Comparison of ENCODE assay signal across 10 cellular contexts in genomic region chr1:88985692-88986091, GRCh38. TPM values are rescaled to one million over a fixed set of nuclear protein-coding genes. Genes with fewer than 3 reads are reported as not detected.
DNase-seq lines count a peak whose midpoint lies in the region; ATAC-seq and TF ChIP-seq lines count a peak whose summit lies in the region.
"Had no signal": no experiment of that assay in that cellular context is flagged by ENCODE, and none has a peak within 500 bp of the region (broad histone marks: within the 10 kb centered on the region; RNA-seq: fewer than 3 reads in every experiment).

No MANE protein-coding gene starts in this region.

- H3K79me2 ChIP-seq in GM23248 (ENCODE audit: insufficient read depth) (peaks cover 94% of the 10 kb centered on the region), smooth muscle cell (ENCODE audit: low read depth) (peaks cover 75% of the 10 kb centered on the region)

- H3K4me1 ChIP-seq in GM23248 (ENCODE audit: insufficient read depth) (peaks cover 30% of the 10 kb centered on the region), RWPE2 (ENCODE audit: insufficient read depth, poor library complexity, severe bottlenecking) (peaks cover 25% of the 10 kb centered on the region), smooth muscle cell (ENCODE audit: low read depth) (peaks cover 9% of the 10 kb centered on the region)

- intact Hi-C loops in activated T-helper 1 cell treated with anti-CD3 and anti-CD28 coated beads, Interleukin-12 subunit alpha, Interleukin-12 subunit beta, Interleukin-2, Interleukin-4 antibody, amounts not matched to agents 30 ng/mL and 10 ng/mL and 1 ng/mL, durations not matched to agents 14 hours and 24 hours and 36 hours (cut with micrococcal nuclease), result loop anchor here (2.0 kb wide), 2 partner anchors 213 to 559 kb away; partner anchors contain the start of gene GBP4

- H4K20me1 ChIP-seq in GM23248 (ENCODE audit: insufficient read depth) (no peaks in the 10 kb centered on the region), smooth muscle cell (ENCODE audit: low read depth) (peaks cover 83% of the 10 kb centered on the region)

- 100% methylated on average over 4 of the region's 4 CpGs for WGBS in GM23248 (ENCODE audit: low coverage in 1 of 2, low lambda C conversion rate in 2 of 2, missing lambda C conversion rate in 2 of 2), 2 experiments
- 84% methylated on average over 4 of the region's 4 CpGs for WGBS in smooth muscle cell (ENCODE audit: low lambda C conversion rate)

- H3K9ac ChIP-seq in GM23248 (peak overlapping the region; percentile 46; the same call in 1 of the 2 replicates), smooth muscle cell (ENCODE audit: low read depth) (no peak overlapping the region)

- no peak overlapping the region for H3K4me3 Mint-ChIP-seq in activated T-helper 1 cell treated with anti-CD3 and anti-CD28 coated beads, Interleukin-12 subunit alpha, Interleukin-12 subunit beta, Interleukin-2, Interleukin-4 antibody, amounts not matched to agents 30 ng/mL and 10 ng/mL and 1 ng/mL, durations not matched to agents 14 hours and 24 hours and 36 hours

- no peaks in the 10 kb centered on the region for H3K9me3 Mint-ChIP-seq in activated T-helper 1 cell treated with anti-CD3 and anti-CD28 coated beads, Interleukin-12 subunit alpha, Interleukin-12 subunit beta, Interleukin-2, Interleukin-4 antibody, amounts not matched to agents 30 ng/mL and 10 ng/mL and 1 ng/mL, durations not matched to agents 14 hours and 24 hours and 36 hours

- H3K4me3 ChIP-seq in GM23248 (no peak overlapping the region), RWPE2 (ENCODE audit: severe bottlenecking) (no peak overlapping the region), smooth muscle cell (no peak overlapping the region)

- H3F3A ChIP-seq in GM23248 (ENCODE audit: insufficient read depth) (peaks cover 28% of the 10 kb centered on the region), smooth muscle cell (ENCODE audit: low read depth) (no peaks in the 10 kb centered on the region)

- no peak for DNase-seq in GM23248
- DNase-seq in RWPE2 (ENCODE audit: low spot score), result no peak
- DNase-seq in smooth muscle cell (lab: John Stamatoyannopoulos, UW; ENCODE audit: unreplicated experiment), result no peak
- no peak for DNase-seq in dermis blood vessel endothelial cell
- no peak for DNase-seq in activated T-helper 1 cell treated with anti-CD3 and anti-CD28 coated beads, Interleukin-12 subunit alpha, Interleukin-12 subunit beta, Interleukin-2, Interleukin-4 antibody, amounts not matched to agents 30 ng/mL and 10 ng/mL and 1 ng/mL, durations not matched to agents 14 hours and 24 hours and 36 hours (ENCODE audit: low spot score)
- DNase-seq: NCI-H82 had no signal

- H3K9me2 ChIP-seq in GM23248 (ENCODE audit: insufficient read depth), result no peaks in the 10 kb centered on the region

- no peak overlapping the region for H3K27ac Mint-ChIP-seq in activated T-helper 1 cell treated with anti-CD3 and anti-CD28 coated beads, Interleukin-12 subunit alpha, Interleukin-12 subunit beta, Interleukin-2, Interleukin-4 antibody, amounts not matched to agents 30 ng/mL and 10 ng/mL and 1 ng/mL, durations not matched to agents 14 hours and 24 hours and 36 hours

- H3K27me3 ChIP-seq in GM23248 (replicated peaks; ENCODE audit: insufficient read depth) (no peaks in the 10 kb centered on the region), RWPE2 (ENCODE audit: insufficient read depth, poor library complexity, severe bottlenecking) (no peaks in the 10 kb centered on the region), smooth muscle cell (ENCODE audit: low read depth) (no peaks in the 10 kb centered on the region)

- no peaks in the 10 kb centered on the region for H3K27me3 Mint-ChIP-seq in activated T-helper 1 cell treated with anti-CD3 and anti-CD28 coated beads, Interleukin-12 subunit alpha, Interleukin-12 subunit beta, Interleukin-2, Interleukin-4 antibody, amounts not matched to agents 30 ng/mL and 10 ng/mL and 1 ng/mL, durations not matched to agents 14 hours and 24 hours and 36 hours (ENCODE audit: insufficient read depth)

- H3K27ac ChIP-seq in GM23248, result peak overlapping the region; percentile 77
- H3K27ac ChIP-seq in RWPE2 (ENCODE audit: poor library complexity, severe bottlenecking), result peak overlapping the region; percentile 87
- H3K27ac ChIP-seq in smooth muscle cell (ENCODE audit: low read depth), result peak overlapping the region; percentile 55

- TF ChIP-seq CTCF in RWPE2 (IDR thresholded peaks at IDR 0.05; ENCODE audit: poor library complexity, severe bottlenecking) (no peak), smooth muscle cell (IDR thresholded peaks at IDR 0.05; ENCODE audit: borderline replicate concordance, insufficient read depth, poor library complexity, severe bottlenecking) (no peak)

- H3K36me3 ChIP-seq in GM23248 (ENCODE audit: low read depth) (no peaks in the 10 kb centered on the region; the same call in 1 of the 2 replicates), RWPE2 (ENCODE audit: low read depth) (peaks cover 44% of the 10 kb centered on the region), smooth muscle cell (ENCODE audit: low read depth) (no peaks in the 10 kb centered on the region)

- in situ Hi-C loops in GM23248 (cut with MboI), result no loop called here

- ATAC-seq in RWPE2 (ENCODE audit: low read depth) (peak; percentile 39), esophagus mucosa (peak; percentile 30), HG02623 (IDR thresholded peaks at IDR 0.05; ENCODE audit: unreplicated experiment) (no peak), GM19397 (IDR thresholded peaks at IDR 0.05; ENCODE audit: unreplicated experiment) (no peak)

- peaks cover 61% of the 10 kb centered on the region for H3K36me3 Mint-ChIP-seq in activated T-helper 1 cell treated with anti-CD3 and anti-CD28 coated beads, Interleukin-12 subunit alpha, Interleukin-12 subunit beta, Interleukin-2, Interleukin-4 antibody, amounts not matched to agents 30 ng/mL and 10 ng/mL and 1 ng/mL, durations not matched to agents 14 hours and 24 hours and 36 hours (ENCODE audit: low read depth)

- H3K9me3 ChIP-seq in GM23248 (ENCODE audit: low read depth) (no peaks in the 10 kb centered on the region), RWPE2 (ENCODE audit: severe bottlenecking) (no peaks in the 10 kb centered on the region), smooth muscle cell (replicated peaks; ENCODE audit: low read depth) (no peaks in the 10 kb centered on the region)

- H3K4me2 ChIP-seq in GM23248 (ENCODE audit: unreplicated experiment), result peak overlapping the region; percentile 29
- peak overlapping the region; percentile 12 for H3K4me2 ChIP-seq in smooth muscle cell

- peaks cover 87% of the 10 kb centered on the region for H3K4me1 Mint-ChIP-seq in activated T-helper 1 cell treated with anti-CD3 and anti-CD28 coated beads, Interleukin-12 subunit alpha, Interleukin-12 subunit beta, Interleukin-2, Interleukin-4 antibody, amounts not matched to agents 30 ng/mL and 10 ng/mL and 1 ng/mL, durations not matched to agents 14 hours and 24 hours and 36 hours (ENCODE audit: low read depth)

- H2AFZ ChIP-seq in GM23248 (no peak overlapping the region), smooth muscle cell (ENCODE audit: low read depth) (no peak overlapping the region)

RNA-seq across cellular contexts. Expression of gene KYAT3, which starts 6.7 kb away (rescaled TPM):
- 25.3 and 36.5 TPM in 2 replicates for total RNA-seq in GM23248 (2014; rRNA removed; shearing (Covaris generic))
- 38.7 and 38.8 TPM in 2 replicates for polyA plus RNA-seq in GM23248 (2016; fragmentation: Nextera tagmentation; extraction: Ambion mirVana)
- 26.3 TPM for total RNA-seq in esophagus mucosa
- total RNA-seq in smooth muscle cell, result 45.5 and 54.6 TPM in 2 replicates
- polyA plus RNA-seq in smooth muscle cell, result 45.0 and 49.0 TPM in 2 replicates
- total RNA-seq in dermis blood vessel endothelial cell, result 15.5 and 45.0 TPM in 2 replicates
- 28.5 and 32.5 TPM in 2 replicates for total RNA-seq in activated T-helper 1 cell treated with anti-CD3 and anti-CD28 coated beads, Interleukin-12 subunit alpha, Interleukin-12 subunit beta, Interleukin-2, Interleukin-4 antibody, amounts not matched to agents 30 ng/mL and 10 ng/mL and 1 ng/mL, durations not matched to agents 14 hours and 24 hours and 36 hours

RNA-seq across cellular contexts. Expression of gene RBMXL1, which starts 6.7 kb away (rescaled TPM):
- 7.1 and 9.4 TPM in 2 replicates for total RNA-seq in GM23248 (2014; rRNA removed; shearing (Covaris generic))
- polyA plus RNA-seq in GM23248 (2016; fragmentation: Nextera tagmentation; extraction: Ambion mirVana) (8.0 and 8.4 TPM in 2 replicates), smooth muscle cell (4.4 and 5.2 TPM in 2 replicates)
- total RNA-seq in esophagus mucosa (13.9 TPM), smooth muscle cell (8.1 and 9.9 TPM in 2 replicates), dermis blood vessel endothelial cell (10.0 and 14.3 TPM in 2 replicates)
- total RNA-seq in activated T-helper 1 cell treated with anti-CD3 and anti-CD28 coated beads, Interleukin-12 subunit alpha, Interleukin-12 subunit beta, Interleukin-2, Interleukin-4 antibody, amounts not matched to agents 30 ng/mL and 10 ng/mL and 1 ng/mL, durations not matched to agents 14 hours and 24 hours and 36 hours, result 35.8 and 38.9 TPM in 2 replicates

RNA-seq across cellular contexts. Expression of gene GBP3, which starts 37.0 kb away (rescaled TPM):
- 59.9 and 63.5 TPM in 2 replicates for total RNA-seq in GM23248 (2014; rRNA removed; shearing (Covaris generic))
- polyA plus RNA-seq in GM23248 (2016; fragmentation: Nextera tagmentation; extraction: Ambion mirVana) (29.9 and 33.1 TPM in 2 replicates), smooth muscle cell (5.5 and 6.9 TPM in 2 replicates)
- total RNA-seq in esophagus mucosa (9.4 TPM), smooth muscle cell (15.8 and 18.6 TPM in 2 replicates), dermis blood vessel endothelial cell (33.4 and 33.6 TPM in 2 replicates)
- total RNA-seq in activated T-helper 1 cell treated with anti-CD3 and anti-CD28 coated beads, Interleukin-12 subunit alpha, Interleukin-12 subunit beta, Interleukin-2, Interleukin-4 antibody, amounts not matched to agents 30 ng/mL and 10 ng/mL and 1 ng/mL, durations not matched to agents 14 hours and 24 hours and 36 hours, result 12.0 and 14.5 TPM in 2 replicates
- total RNA-seq: G401 had no signal

Comparison
In these comparisons a context has a peak if more than half of its experiments do, and no peak if none do; other contexts are left out.
1. ATAC-seq: peak in RWPE2 (single experiment) and esophagus mucosa (single experiment); none in HG02623 (single experiment) and GM19397 (single experiment).
2. Peak in every context shown above with its lines, with median percentiles within 50 percentile points of each other: H3K27ac ChIP-seq.